ENCODE assay signal across 11 cellular contexts in genomic region chr5:132905938-132906337, GRCh38. TPM values are rescaled to one million over a fixed set of nuclear protein-coding genes. Genes with fewer than 3 reads are reported as not detected.
DNase-seq lines count a peak whose midpoint lies in the region; TF ChIP-seq lines count a peak whose summit lies in the region.
"Had no signal": no experiment of that assay in that cellular context is flagged by ENCODE, and none has a peak within 500 bp of the region (broad histone marks: within the 10 kb centered on the region; RNA-seq: fewer than 3 reads in every experiment).

No MANE protein-coding gene starts in this region.

- H3K27ac Mint-ChIP-seq in activated CD4-positive, alpha-beta memory T cell treated with anti-CD3 and anti-CD28 coated beads, Interleukin-2, amount 10 ng/mL, durations not matched to agents 7 days and 5 days: no peak overlapping the region

- no peaks in the 10 kb centered on the region for H3K9me3 Mint-ChIP-seq in activated CD4-positive, alpha-beta memory T cell treated with anti-CD3 and anti-CD28 coated beads, Interleukin-2, amount 10 ng/mL, durations not matched to agents 7 days and 5 days

- TF ChIP-seq CTCF in GM12873 (IDR thresholded peaks at IDR 0.05; ENCODE audit: insufficient read depth, low read depth, low read length, missing control alignments): peak; percentile 14
- no peak for TF ChIP-seq CTCF in neutrophil (IDR thresholded peaks at IDR 0.05)

- DNase-seq in NCI-H2029 (lab: John Stamatoyannopoulos, UW): peak; percentile 93
- DNase-seq in dermis blood vessel endothelial cell: peak; percentile 46
- DNase-seq in MG63: no peak
- DNase-seq in cortex of kidney (lab: John Stamatoyannopoulos, UW): no peak
- no peak for DNase-seq in activated CD4-positive, alpha-beta memory T cell treated with anti-CD3 and anti-CD28 coated beads, Interleukin-2, amount 10 ng/mL, durations not matched to agents 7 days and 5 days
- DNase-seq: activated CD4-positive, CD25-positive, alpha-beta regulatory T cell treated with anti-CD3 and anti-CD28 coated beads, Interleukin-2, amount 50 U/mL, for 72 hours; activated naive CD4-positive, alpha-beta T cell; kidney glomerular epithelial cell had no signal

- H3K4me3 Mint-ChIP-seq in activated CD4-positive, alpha-beta memory T cell treated with anti-CD3 and anti-CD28 coated beads, Interleukin-2, amount 10 ng/mL, durations not matched to agents 7 days and 5 days: no peak overlapping the region

- CTCF ChIA-PET in activated CD4-positive, alpha-beta memory T cell treated with anti-CD3 and anti-CD28 coated beads, Interleukin-2, amount 10 ng/mL, durations not matched to agents 7 days and 5 days (lab: Charles Lee): interaction anchor here (1.1 to 1.6 kb wide), 2 partner anchors 22 to 42 kb away, joined by 3 read pairs; no protein-coding TSS in a partner anchor

- peak overlapping the region; percentile 65 for H3K27ac ChIP-seq in neutrophil
- H3K27ac ChIP-seq: right atrium auricular region had no signal

- H3K9me3 ChIP-seq in neutrophil (no peaks in the 10 kb centered on the region), MG63 (no peaks in the 10 kb centered on the region)
- H3K9me3 ChIP-seq: right atrium auricular region had no signal

- no peaks in the 10 kb centered on the region for H3K27me3 Mint-ChIP-seq in activated CD4-positive, alpha-beta memory T cell treated with anti-CD3 and anti-CD28 coated beads, Interleukin-2, amount 10 ng/mL, durations not matched to agents 7 days and 5 days

- H3K27me3 ChIP-seq in neutrophil (no peaks in the 10 kb centered on the region), MG63 (no peaks in the 10 kb centered on the region)
- H3K27me3 ChIP-seq: right atrium auricular region had no signal

- peaks cover 6 to 15% of the 10 kb centered on the region in 2 experiments for H3K4me1 ChIP-seq in neutrophil (ENCODE audit: control insufficient read depth in 1 of 2, insufficient read depth in 1 of 2, low read depth in 1 of 2, low read length in 1 of 2)
- H3K4me1 ChIP-seq: right atrium auricular region had no signal

- H3K36me3 Mint-ChIP-seq in activated CD4-positive, alpha-beta memory T cell treated with anti-CD3 and anti-CD28 coated beads, Interleukin-2, amount 10 ng/mL, durations not matched to agents 7 days and 5 days (ENCODE audit: low read depth): peaks cover 22% of the 10 kb centered on the region

- POLR2A ChIA-PET in activated CD4-positive, alpha-beta memory T cell treated with anti-CD3 and anti-CD28 coated beads, Interleukin-2, amount 10 ng/mL, durations not matched to agents 7 days and 5 days (lab: Charles Lee): no interaction called here

- peaks cover 30% of the 10 kb centered on the region for H3K36me3 ChIP-seq in neutrophil
- peaks cover 59% of the 10 kb centered on the region for H3K36me3 ChIP-seq in MG63

- H3K4me3 ChIP-seq in neutrophil (ENCODE audit: low read depth in 1 of 2, low read length in 1 of 2) (no peak overlapping the region), MG63 (no peak overlapping the region)
- H3K4me3 ChIP-seq: right atrium auricular region had no signal

- no peaks in the 10 kb centered on the region for H3K4me1 Mint-ChIP-seq in activated CD4-positive, alpha-beta memory T cell treated with anti-CD3 and anti-CD28 coated beads, Interleukin-2, amount 10 ng/mL, durations not matched to agents 7 days and 5 days

RNA-seq across cellular contexts. Expression of gene LEAP2, which starts 32.5 kb away (rescaled TPM):
- 0.09 and 0.17 TPM in 2 replicates for total RNA-seq in dermis blood vessel endothelial cell
- 1.4 TPM in 1 of 2 replicates, not detected in the other for total RNA-seq in MG63 (2014; rRNA removed; shearing (Covaris generic); ENCODE audit: low replicate concordance)
- total RNA-seq in activated CD4-positive, alpha-beta memory T cell treated with anti-CD3 and anti-CD28 coated beads, Interleukin-2, amount 10 ng/mL, durations not matched to agents 7 days and 5 days: 1 to 10 TPM; 2.5 to 3.2 TPM

RNA-seq across cellular contexts. Expression of gene UQCRQ, which starts 39.5 kb away (rescaled TPM):
- total RNA-seq in dermis blood vessel endothelial cell: 68.8 and 98.9 TPM in 2 replicates
- total RNA-seq in MG63 (2014; rRNA removed; shearing (Covaris generic); ENCODE audit: low replicate concordance): 388 and 1,689 TPM in 2 replicates
- total RNA-seq in activated CD4-positive, alpha-beta memory T cell treated with anti-CD3 and anti-CD28 coated beads, Interleukin-2, amount 10 ng/mL, durations not matched to agents 7 days and 5 days: 100 to 1,000 TPM; 281 to 293 TPM

RNA-seq across cellular contexts. Expression of gene GDF9, which starts 39.7 kb away (rescaled TPM):
- total RNA-seq in dermis blood vessel endothelial cell: 0.14 TPM in 1 of 2 replicates, not detected in the other
- 0.15 TPM in 1 of 2 replicates, not detected in the other for total RNA-seq in MG63 (2014; rRNA removed; shearing (Covaris generic); ENCODE audit: low replicate concordance)
- total RNA-seq in activated CD4-positive, alpha-beta memory T cell treated with anti-CD3 and anti-CD28 coated beads, Interleukin-2, amount 10 ng/mL, durations not matched to agents 7 days and 5 days: 1 to 10 TPM in 1 of 2 experiments, under 1 TPM in 1; 0.68 to 1.2 TPM

RNA-seq across cellular contexts. Expression of gene AFF4, which starts 57.5 kb away (rescaled TPM):
- 29.1 and 41.8 TPM in 2 replicates for total RNA-seq in dermis blood vessel endothelial cell
- 18.3 and 26.9 TPM in 2 replicates for total RNA-seq in MG63 (2014; rRNA removed; shearing (Covaris generic); ENCODE audit: low replicate concordance)
- 10 to 100 TPM; 33.1 to 33.3 TPM for total RNA-seq in activated CD4-positive, alpha-beta memory T cell treated with anti-CD3 and anti-CD28 coated beads, Interleukin-2, amount 10 ng/mL, durations not matched to agents 7 days and 5 days

Comparison
In these comparisons a context has a peak if more than half of its experiments do, and no peak if none do; other contexts are left out.
1. DNase-seq: peak in NCI-H2029 (single experiment) and dermis blood vessel endothelial cell (single experiment); none in MG63 (single experiment), cortex of kidney (single experiment) and activated CD4-positive, alpha-beta memory T cell treated with anti-CD3 and anti-CD28 coated beads, Interleukin-2, amount 10 ng/mL, durations not matched to agents 7 days and 5 days (single experiment).